In genomic region chr12:111546758-111547383, GRCh38 we compare ENCODE assay signal across 15 cellular contexts. TPM values are rescaled to one million over a fixed set of nuclear protein-coding genes. Genes with fewer than 3 reads are reported as not detected.
A peak's percentile ranks its signal among the peaks of the same experiment; 100 is the strongest.
DNase-seq lines count a peak whose midpoint lies in the region; ATAC-seq, FAIRE-seq and TF ChIP-seq lines count a peak whose summit lies in the region.
"Had no signal": no experiment of that assay in that cellular context is flagged by ENCODE, and none has a peak within 500 bp of the region (broad histone marks: within the 10 kb centered on the region; RNA-seq: fewer than 3 reads in every experiment).

No MANE protein-coding gene starts in this region.

- no peaks in the 10 kb centered on the region for H3K27me3 Mint-ChIP-seq in T-helper 17 cell
- H3K27me3 Mint-ChIP-seq: memory B cell had no signal

- TF ChIP-seq CTCF in GM12865 (IDR thresholded peaks at IDR 0.05; ENCODE audit: insufficient read depth, low read depth, low read length, missing control alignments) (no peak), osteoblast (IDR thresholded peaks at IDR 0.05; ENCODE audit: extremely low read depth, low read depth, low read length) (no peak), ovary (IDR thresholded peaks at IDR 0.05) (no peak), D721Med (IDR thresholded peaks at IDR 0.05; ENCODE audit: insufficient read depth, missing control alignments) (no peak)

- WGBS in ovary, 3 donors: 94 to 95% (median 95%) methylated on average over 8 of the region's 8 CpGs

- H3K27me3 ChIP-seq in osteoblast (ENCODE audit: insufficient read depth, low read length) (no peaks in the 10 kb centered on the region), ovary (no peaks in the 10 kb centered on the region)
- H3K27me3 ChIP-seq: hepatocyte had no signal

- TF ChIP-seq POLR2A in ovary (IDR thresholded peaks at IDR 0.05) (no peak), GM12892 (IDR thresholded peaks at IDR 0.05; ENCODE audit: low read depth, low read length) (no peak)

- H3K4me1 Mint-ChIP-seq in T-helper 17 cell: peaks cover 8% of the 10 kb centered on the region
- H3K4me1 Mint-ChIP-seq: endodermal cell, memory B cell had no signal

- peaks cover 25% of the 10 kb centered on the region for H4K20me1 ChIP-seq in osteoblast (ENCODE audit: insufficient read depth, low read length)

- TF ChIP-seq EP300 in ovary (IDR thresholded peaks at IDR 0.05): no peak

- H3K27ac Mint-ChIP-seq in T-helper 17 cell: peak overlapping the region; percentile 88
- H3K27ac Mint-ChIP-seq: endodermal cell had no signal

- H3K4me1 ChIP-seq in osteoblast (ENCODE audit: insufficient read depth, low read length) (no peaks in the 10 kb centered on the region), ovary (ENCODE audit: insufficient read depth) (no peaks in the 10 kb centered on the region)

- H2AFZ ChIP-seq in osteoblast (ENCODE audit: low read length): no peak overlapping the region
- H2AFZ ChIP-seq: hepatocyte had no signal

- FAIRE-seq in D721Med (lab: Jason Lieb, UNC): no peak
- no peak for FAIRE-seq in GM12892 (lab: Jason Lieb, UNC)

- H3K4me3 Mint-ChIP-seq in T-helper 17 cell: no peak overlapping the region
- H3K4me3 Mint-ChIP-seq: endodermal cell, memory B cell had no signal

- H3K4me2 ChIP-seq in osteoblast (ENCODE audit: insufficient read depth, low read length): no peak overlapping the region
- H3K4me2 ChIP-seq: hepatocyte had no signal

- peaks cover 86% of the 10 kb centered on the region for H3K79me2 ChIP-seq in osteoblast (ENCODE audit: insufficient read depth, low read length)

- ATAC-seq in T-helper 17 cell: peak; percentile 70

- H3K9me3 ChIP-seq in T-helper 17 cell (ENCODE audit: control insufficient read depth, low read length, poor library complexity, severe bottlenecking) (no peaks in the 10 kb centered on the region), osteoblast (ENCODE audit: low read depth, low read length) (no peaks in the 10 kb centered on the region), ovary (no peaks in the 10 kb centered on the region)

- intact Hi-C loops in ovary (cut with DNase I): no loop called here

- H3K36me3 ChIP-seq in osteoblast (ENCODE audit: insufficient read depth, low read length) (peaks cover 69% of the 10 kb centered on the region), ovary (no peaks in the 10 kb centered on the region)

- DNase-seq in GM12865 (ENCODE audit: low read depth) (peak; percentile 8), T-helper 17 cell (no peak), amniotic epithelial cell (ENCODE audit: low read depth) (peak; percentile 44), osteoblast (ENCODE audit: insufficient read length, low spot score, missing footprints) (peak; percentile 36), ovary (no peak), NK-92 (lab: John Stamatoyannopoulos, UW; ENCODE audit: unreplicated experiment) (no peak), D721Med (ENCODE audit: insufficient read length, low spot score) (no peak), GM12892 (ENCODE audit: insufficient read length) (no peak)
- DNase-seq: COR-L47, endodermal cell, NCI-H1417 treated with DMSO at 0.1 percent for 48 hours, NCI-H526, Right ventricle myocardium superior had no signal

- no peak overlapping the region for H3K27ac ChIP-seq in osteoblast (ENCODE audit: low read depth, low read length)
- H3K27ac ChIP-seq in ovary: no peak overlapping the region
- H3K27ac ChIP-seq: hepatocyte had no signal

- H3K4me3 ChIP-seq in GM12865 (ENCODE audit: low read depth, low read length) (no peak overlapping the region), osteoblast (ENCODE audit: insufficient read depth, low read length) (no peak overlapping the region), ovary (no peak overlapping the region)
- H3K4me3 ChIP-seq: hepatocyte had no signal

- H3K36me3 Mint-ChIP-seq in T-helper 17 cell (ENCODE audit: low read depth): peaks cover 8% of the 10 kb centered on the region

RNA-seq across cellular contexts. Expression of gene ATXN2, which starts 52.2 kb away (rescaled TPM):
- 10 to 100 TPM; 47.6 to 48.8 TPM for total RNA-seq in T-helper 17 cell
- 39.4 and 51.9 TPM in 2 replicates for total RNA-seq in osteoblast
- 100 to 1,000 TPM in 1 of 7 donors, 10 to 100 TPM in 6; 33.7 to 106 (median 68.9) TPM for total RNA-seq in ovary
- polyA plus RNA-seq in ovary: 10 to 100 TPM; 28.4 to 60.9 TPM
- polyA plus RNA-seq in GM12892 (2012; ENCODE audit: missing spikeins): 23.8 TPM

Comparison
In these comparisons a context has a peak if more than half of its experiments do, and no peak if none do; other contexts are left out.
1. DNase-seq: peak in GM12865 (single experiment), amniotic epithelial cell (single experiment) and osteoblast (single experiment); none in T-helper 17 cell (0 of 3), ovary (0 of 5), NK-92 (single experiment), D721Med (single experiment) and GM12892 (single experiment).